In genomic region chr14:24398298-24398942, GRCh38 we compare ENCODE assay signal across 8 cellular contexts. TPM values are rescaled to one million over a fixed set of nuclear protein-coding genes. Genes with fewer than 3 reads are reported as not detected.
DNase-seq lines count a peak whose midpoint lies in the region; ATAC-seq and TF ChIP-seq lines count a peak whose summit lies in the region.

No MANE protein-coding gene starts in this region.

- H3K4me3 ChIP-seq in HEK293 (ENCODE audit: low read depth, low read length): peak overlapping the region; percentile 43
- peak overlapping the region; percentile 60 for H3K4me3 ChIP-seq in astrocyte of the spinal cord (ENCODE audit: low read depth, low read length)
- peak overlapping the region; percentile 79; the same call in 1 of the 2 replicates for H3K4me3 ChIP-seq in iPS-20b (ENCODE audit: low read length)
- peak overlapping the region in 1 of 3 donors; percentile 68 for H3K4me3 ChIP-seq in skeletal muscle tissue (ENCODE audit: low read length in 3 of 3)

- H3K27me3 ChIP-seq in iPS-20b (ENCODE audit: insufficient read depth, low read length) (peaks cover 13% of the 10 kb centered on the region), skeletal muscle tissue (ENCODE audit: control insufficient read depth in 3 of 3, insufficient read depth in 3 of 3, low read length in 3 of 3) (peaks cover 0 to 10% (median 0%) of the 10 kb centered on the region in 3 donors)

- in situ Hi-C loops in astrocyte of the spinal cord (cut with HindIII; ENCODE audit: low sequenced_read_pairs): no loop called here

- peak overlapping the region; percentile 64; the same call in 1 of the 2 replicates for H3K9ac ChIP-seq in iPS-20b (ENCODE audit: low read depth, low read length)
- peak overlapping the region in 1 of 3 donors; percentile 71 for H3K9ac ChIP-seq in skeletal muscle tissue (ENCODE audit: low read depth in 1 of 3, low read length in 3 of 3)

- TF ChIP-seq CTCF in HEK293 (tag by site-specific recombination; IDR thresholded peaks at IDR 0.05): no peak
- no peak for TF ChIP-seq CTCF in astrocyte of the spinal cord (IDR thresholded peaks at IDR 0.05; ENCODE audit: low read depth, low read length)

- POLR2A ChIA-PET in HEK293 (lab: Yijun Ruan, JAX): interaction anchor here (0.9 to 1.6 kb wide), 4 partner anchors 21 to 33 kb away, joined by 3 to 10 read pairs (median 6); partner anchors contain the start of genes CBLN3 and KHNYN

- peaks cover 21% of the 10 kb centered on the region for H3K4me1 ChIP-seq in HEK293 (ENCODE audit: control insufficient read depth, insufficient read depth, low read length)
- H3K4me1 ChIP-seq in iPS-20b (ENCODE audit: insufficient read depth, low read length): peaks cover 11% of the 10 kb centered on the region
- H3K4me1 ChIP-seq in skeletal muscle tissue (ENCODE audit: control insufficient read depth in 3 of 3, insufficient read depth in 3 of 3, low read length in 3 of 3): peaks cover 8 to 25% (median 24%) of the 10 kb centered on the region in 3 donors

- ATAC-seq in HG02973 (IDR thresholded peaks at IDR 0.05; ENCODE audit: unreplicated experiment) (no peak), GM18909 (IDR thresholded peaks at IDR 0.05; ENCODE audit: poor library complexity, unreplicated experiment) (no peak)

- H3K27ac ChIP-seq in HEK293 (ENCODE audit: extremely low read depth, low read depth, low read length) (peak overlapping the region; percentile 34; the same call in 1 of the 2 replicates), iPS-20b (ENCODE audit: low read length) (peak overlapping the region; percentile 74), skeletal muscle tissue (ENCODE audit: low read depth, low read length) (peak overlapping the region; percentile 56)

- CTCF ChIA-PET in HEK293 (lab: Yijun Ruan, JAX): interaction anchor here (0.6 to 0.9 kb wide), 4 partner anchors 14 to 211 kb away, joined by 3 to 4 read pairs (median 3); no protein-coding TSS in a partner anchor

- DNase-seq in astrocyte of the spinal cord (ENCODE audit: low read depth, low spot score): peak; percentile 24
- no peak for DNase-seq in mesenteric fat pad (ENCODE audit: low spot score)
- no peak for DNase-seq in activated CD8-positive, alpha-beta memory T cell treated with anti-CD3 and anti-CD28 coated beads, Interleukin-2, amount 50 U/mL, for 48 hours

- H3K9me3 ChIP-seq in HEK293 (ENCODE audit: control insufficient read depth, insufficient read depth, low read depth, low read length) (no peaks in the 10 kb centered on the region), iPS-20b (ENCODE audit: insufficient read depth, low read depth, low read length) (no peaks in the 10 kb centered on the region), skeletal muscle tissue (ENCODE audit: control insufficient read depth in 3 of 3, low read length in 3 of 3) (no peaks in the 10 kb centered on the region)

- H3K36me3 ChIP-seq in HEK293 (ENCODE audit: control insufficient read depth in 2 of 2, insufficient read depth in 1 of 2, low read length in 2 of 2) (no peaks in the 10 kb centered on the region), iPS-20b (ENCODE audit: insufficient read depth, low read depth, low read length) (no peaks in the 10 kb centered on the region), skeletal muscle tissue (ENCODE audit: control insufficient read depth in 3 of 3, insufficient read depth in 3 of 3, low read length in 3 of 3) (no peaks in the 10 kb centered on the region)

TF ChIP-seq in HEK293, 187 proteins besides CTCF, POLR2A, EP300 and RAD21:
- TF ChIP-seq ZIC2 (tag by site-specific recombination; IDR thresholded peaks at IDR 0.05) (peak; percentile 26; the same call in 1 of the 2 replicates), ZBTB48 (tag by site-specific recombination; IDR thresholded peaks at IDR 0.05) (0 out of 2 replicates have a peak, but pooled peaks have one; percentile 39), ZNF274 (IDR thresholded peaks at IDR 0.05; ENCODE audit: low read length) (no peak), ZNF274 (tag by site-specific recombination; IDR thresholded peaks at IDR 0.05; ENCODE audit: borderline replicate concordance) (no peak), GLIS1 (tag by site-specific recombination; IDR thresholded peaks at IDR 0.05) (peak; percentile 93)
TF ChIP-seq in HEK293: peak in this region for 3.

RNA-seq across cellular contexts. Expression of gene NYNRIN, which starts 0.4 kb away (rescaled TPM):
- total RNA-seq in skeletal muscle tissue (19.3 TPM), mesenteric fat pad (11.7 TPM)

RNA-seq across cellular contexts. Expression of gene NFATC4, which starts 30.4 kb away (rescaled TPM):
- total RNA-seq in skeletal muscle tissue (21.4 TPM), mesenteric fat pad (41.3 TPM)

RNA-seq across cellular contexts. Expression of gene CBLN3, which starts 31.0 kb away (rescaled TPM):
- total RNA-seq in skeletal muscle tissue: under 0.01 TPM
- 5.0 TPM for total RNA-seq in mesenteric fat pad

RNA-seq across cellular contexts. Expression of gene KHNYN, which starts 31.3 kb away (rescaled TPM):
- 38.1 TPM for total RNA-seq in skeletal muscle tissue
- total RNA-seq in mesenteric fat pad: 41.4 TPM

RNA-seq across cellular contexts. Expression of gene SDR39U1, which starts 44.2 kb away (rescaled TPM):
- total RNA-seq in skeletal muscle tissue: 12.0 TPM
- total RNA-seq in mesenteric fat pad: 50.1 TPM
